ENCODE assay signal across 13 cellular contexts in genomic region chr4:90979551-90979950, GRCh38.
A peak's percentile ranks its signal among the peaks of the same experiment; 100 is the strongest.
DNase-seq lines count a peak whose midpoint lies in the region; ATAC-seq and TF ChIP-seq lines count a peak whose summit lies in the region.
"Had no signal": no experiment of that assay in that cellular context is flagged by ENCODE, and none has a peak within 500 bp of the region (broad histone marks: within the 10 kb centered on the region; RNA-seq: fewer than 3 reads in every experiment).

No MANE protein-coding gene starts in this region.

- TF ChIP-seq CTCF in thyroid gland (IDR thresholded peaks at IDR 0.05) (no peak), prostate gland (IDR thresholded peaks at IDR 0.05) (no peak)

- no peaks in the 10 kb centered on the region for H3K9me3 ChIP-seq in thyroid gland
- H3K9me3 ChIP-seq in prostate gland: no peaks in the 10 kb centered on the region

- H3K27ac ChIP-seq in thyroid gland: no peak overlapping the region
- H3K27ac ChIP-seq in prostate gland: no peak overlapping the region

- H3K4me3 ChIP-seq in thyroid gland (replicated peaks in 1 of 3): no peak overlapping the region
- no peak overlapping the region for H3K4me3 ChIP-seq in prostate gland
- H3K4me3 ChIP-seq: GM23338, K562 had no signal

- 83 to 88% methylated on average over 6 of the region's 6 CpGs for WGBS in thyroid gland, 2 donors
- 91% methylated on average over 6 of the region's 6 CpGs for WGBS in prostate gland

- no peaks in the 10 kb centered on the region for H3K36me3 ChIP-seq in thyroid gland
- H3K36me3 ChIP-seq in prostate gland: no peaks in the 10 kb centered on the region

- H3K4me1 ChIP-seq in thyroid gland (no peaks in the 10 kb centered on the region), prostate gland (replicated peaks) (no peaks in the 10 kb centered on the region)

- intact Hi-C loops in thyroid gland (cut with DNase I): no loop called here
- intact Hi-C loops in prostate gland (cut with DNase I): no loop called here

- TF ChIP-seq POLR2A in thyroid gland (IDR thresholded peaks at IDR 0.05) (no peak), prostate gland (IDR thresholded peaks at IDR 0.05) (no peak)

- DNase-seq in NCI-H1417 (lab: John Stamatoyannopoulos, UW) (peak in 2 of 3 experiments; percentile 17 to 90), NCI-H1417 treated with DMSO at 0.1 percent for 48 hours (lab: John Stamatoyannopoulos, UW) (no peak), NCI-H187 treated with DMSO at 0.1 percent for 48 hours (lab: John Stamatoyannopoulos, UW) (peak; percentile 90), NCI-H510A (lab: John Stamatoyannopoulos, UW) (peak; percentile 76), left kidney (ENCODE audit: low read depth, low spot score) (peak; percentile 91), thyroid gland (no peak), prostate gland (ENCODE audit: low spot score) (no peak)
- DNase-seq: HCEC 1CT, NCI-H1105 treated with DMSO at 0.1 percent for 48 hours, Right ventricle myocardium superior had no signal

- H3K27me3 ChIP-seq in thyroid gland: no peaks in the 10 kb centered on the region
- H3K27me3 ChIP-seq in prostate gland (replicated peaks; ENCODE audit: insufficient read depth): no peaks in the 10 kb centered on the region

- no peak for ATAC-seq in HG03139 (IDR thresholded peaks at IDR 0.05; ENCODE audit: unreplicated experiment)
- ATAC-seq: GM23338, K562 had no signal

Comparison
In these comparisons a context has a peak if more than half of its experiments do, and no peak if none do; other contexts are left out.
1. DNase-seq: peak in NCI-H1417 (2 of 3), NCI-H187 treated with DMSO at 0.1 percent for 48 hours (single experiment), NCI-H510A (single experiment) and left kidney (single experiment); none in NCI-H1417 treated with DMSO at 0.1 percent for 48 hours (single experiment), thyroid gland (0 of 2) and prostate gland (single experiment).